ENCODE assay signal across 8 cellular contexts in the genomic region with DNA sequence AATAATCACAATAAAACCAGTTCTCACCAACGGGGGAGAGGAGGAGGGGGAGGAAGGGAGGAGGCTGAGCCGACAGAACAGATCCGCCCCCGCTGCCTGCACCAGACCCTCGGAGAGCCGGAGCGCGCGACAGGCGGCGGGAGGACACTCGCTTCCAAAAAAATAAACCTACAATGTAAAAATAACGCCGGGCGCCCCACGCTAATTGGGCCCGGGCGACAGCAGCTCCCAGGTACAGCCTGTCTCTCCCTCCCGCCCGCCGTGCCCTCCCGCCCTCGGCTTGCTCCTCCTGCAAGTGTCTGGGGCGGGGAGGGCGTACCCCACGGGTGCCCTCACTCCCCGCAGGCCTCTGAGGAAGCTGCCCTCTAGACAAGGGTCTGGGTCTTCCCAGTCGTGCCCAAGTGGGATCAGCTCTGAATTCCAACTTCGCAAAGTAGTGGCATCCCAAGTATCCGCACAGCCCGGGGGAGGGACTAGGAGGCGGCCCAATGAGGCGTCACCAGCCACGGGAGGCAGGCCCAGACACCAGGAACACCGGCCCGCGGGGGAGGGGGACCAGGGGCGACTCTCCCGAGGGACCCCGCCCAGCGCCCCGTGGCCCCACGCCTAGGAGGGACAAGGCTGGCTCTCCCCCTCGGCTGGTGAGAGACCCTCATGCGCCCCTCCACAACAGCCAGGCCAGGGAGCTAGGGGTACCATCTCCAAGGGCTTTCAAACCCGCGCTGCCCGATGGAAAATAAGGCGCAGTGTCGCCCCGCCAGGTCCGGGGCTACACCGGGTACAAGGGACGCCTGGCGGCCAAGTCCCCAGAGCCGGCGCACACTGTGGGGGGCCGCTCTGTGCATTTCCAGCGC. TPM values are rescaled to one million over a fixed set of nuclear protein-coding genes. Genes with fewer than 3 reads are reported as not detected.
DNase-seq lines count a peak whose midpoint lies in the region; ATAC-seq, FAIRE-seq and TF ChIP-seq lines count a peak whose summit lies in the region.

No MANE protein-coding gene starts in this region.

- TF ChIP-seq CTCF in WERI-Rb-1 (IDR thresholded peaks at IDR 0.05; ENCODE audit: low read depth, low read length) (0 out of 2 replicates have a peak, but pooled peaks have one; percentile 15), bronchial epithelial cell (IDR thresholded peaks at IDR 0.05; ENCODE audit: insufficient read depth, low read length, severe bottlenecking) (no peak)

- H3K4me3 ChIP-seq in WERI-Rb-1 (ENCODE audit: low read depth, low read length) (peak overlapping the region; percentile 94), bronchial epithelial cell (ENCODE audit: low read depth, low read length) (peak overlapping the region; percentile 88), skin epidermis (peak overlapping the region; percentile 72 to 99 (median 94))

- H3K27me3 ChIP-seq in WERI-Rb-1 (ENCODE audit: insufficient read depth, low read depth, severe bottlenecking) (no peaks in the 10 kb centered on the region), bronchial epithelial cell (ENCODE audit: control insufficient read depth, insufficient read depth, low read length) (no peaks in the 10 kb centered on the region)

- ATAC-seq in HG02763 (IDR thresholded peaks at IDR 0.05; ENCODE audit: unreplicated experiment): peak; percentile 38

- H3K36me3 ChIP-seq in WERI-Rb-1: peaks cover 17% of the 10 kb centered on the region
- H3K36me3 ChIP-seq in bronchial epithelial cell (ENCODE audit: control insufficient read depth, insufficient read depth, low read length): no peaks in the 10 kb centered on the region

- FAIRE-seq in bronchial epithelial cell (lab: Jason Lieb, UNC): no peak

- no peaks in the 10 kb centered on the region for H3K9me3 ChIP-seq in WERI-Rb-1 (ENCODE audit: severe bottlenecking)

- DNase-seq in DMS153 treated with DMSO at 0.1 percent for 48 hours (lab: John Stamatoyannopoulos, UW; ENCODE audit: unreplicated experiment): peak; percentile 33
- no peak for DNase-seq in DMS153 (lab: John Stamatoyannopoulos, UW)
- peak; percentile 45 for DNase-seq in NCI-H2029 (lab: John Stamatoyannopoulos, UW)
- peak; percentile 91 for DNase-seq in WERI-Rb-1
- peak; percentile 55 for DNase-seq in bronchial epithelial cell (ENCODE audit: low read depth)
- DNase-seq in iPS-NIHi7 (ENCODE audit: extremely low spot score): peak; percentile 81

- H3K27ac ChIP-seq in WERI-Rb-1: peak overlapping the region; percentile 95
- H3K27ac ChIP-seq in skin epidermis: peak overlapping the region; percentile 86 to 99 (median 97)

RNA-seq across cellular contexts. Expression of a gene that starts 1.0 kb away (rescaled TPM):
- total RNA-seq in bronchial epithelial cell: 20.1 and 20.3 TPM in 2 replicates
